Comparison of ENCODE assay signal across 13 cellular contexts in genomic region chr17:79154951-79155557, GRCh38.
"Had no signal": no experiment of that assay in that cellular context is flagged by ENCODE, and none has a peak within 500 bp of the region (broad histone marks: within the 10 kb centered on the region; RNA-seq: fewer than 3 reads in every experiment).

No MANE protein-coding gene starts in this region.

- H3K27me3 ChIP-seq: brain microvascular endothelial cell had no signal

- H3K9me3 ChIP-seq: heart right ventricle, mucosa of descending colon, thoracic aorta had no signal

- H3K27ac ChIP-seq: brain microvascular endothelial cell, foreskin keratinocyte, heart right ventricle, thoracic aorta had no signal

- H3K36me3 ChIP-seq: brain microvascular endothelial cell, heart right ventricle, thoracic aorta had no signal

- H3K4me3 ChIP-seq: heart right ventricle, mucosa of descending colon, thoracic aorta had no signal

- DNase-seq: activated CD4-positive, alpha-beta T cell treated with anti-CD3 and anti-CD28 coated beads, Interleukin-2, amount 50 U/mL, for 1 hour; activated CD8-positive, alpha-beta memory T cell treated with anti-CD3 and anti-CD28 coated beads for 24 hours; activated naive CD8-positive, alpha-beta T cell treated with anti-CD3 and anti-CD28 coated beads, Interleukin-2, amount 10 ng/mL, durations not matched to agents 7 days and 5 days; brain microvascular endothelial cell; cortex of kidney; effector CD8-positive, alpha-beta T cell; foreskin keratinocyte; left colon; mucosa of descending colon; naive thymus-derived CD4-positive, alpha-beta T cell had no signal

- ATAC-seq: foreskin keratinocyte; left colon; mucosa of descending colon; naive thymus-derived CD4-positive, alpha-beta T cell; stimulated activated effector memory CD8-positive, alpha-beta T cell treated with anti-CD3 and anti-CD28 coated beads, Interleukin-12 subunit alpha, Interleukin-12 subunit beta, amount 100 ng/mL, for 72 hours had no signal

- H3K4me1 ChIP-seq: foreskin keratinocyte, heart right ventricle had no signal
